ENCODE assay signal across 13 cellular contexts in the genomic region with DNA sequence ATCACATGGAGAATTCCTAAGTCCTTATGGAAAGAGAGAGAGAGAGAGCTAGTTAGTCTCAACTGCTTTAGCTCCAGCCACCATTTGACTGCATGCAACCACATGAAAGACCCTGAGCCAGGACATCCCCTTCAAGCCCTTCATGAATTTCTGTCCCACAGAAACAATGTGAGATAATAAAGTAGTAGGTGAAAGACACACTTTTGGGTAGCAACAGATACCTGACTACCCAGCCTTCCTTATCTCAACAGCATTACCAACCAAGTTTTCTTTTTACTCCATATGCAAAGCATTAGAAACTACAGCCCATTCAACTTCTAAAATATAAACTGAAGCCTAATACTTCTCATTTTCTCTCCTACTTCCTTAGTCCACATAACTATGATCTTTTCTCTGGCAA. TPM values are rescaled to one million over a fixed set of nuclear protein-coding genes. Genes with fewer than 3 reads are reported as not detected.
"Had no signal": no experiment of that assay in that cellular context is flagged by ENCODE, and none has a peak within 500 bp of the region (broad histone marks: within the 10 kb centered on the region; RNA-seq: fewer than 3 reads in every experiment).

No MANE protein-coding gene starts in this region.

- DNase-seq: activated CD4-positive, alpha-beta T cell treated with anti-CD3 and anti-CD28 coated beads, Interleukin-2, amount 50 U/mL, for 4 hours; dermis blood vessel endothelial cell; left colon; lower lobe of right lung; right cardiac atrium; upper lobe of right lung had no signal

- H3K27me3 ChIP-seq: upper lobe of right lung had no signal

- H3K9me3 ChIP-seq: prostate gland, thoracic aorta, upper lobe of right lung had no signal

- H3K4me1 Mint-ChIP-seq: neural crest cell had no signal

- ATAC-seq: left colon, lower lobe of right lung, right cardiac atrium, upper lobe of right lung, WTC11 had no signal

- H3K27ac Mint-ChIP-seq: WTC11 had no signal

- H3K27ac ChIP-seq: lower lobe of right lung, prostate gland, thoracic aorta, upper lobe of right lung had no signal

- H3K4me3 Mint-ChIP-seq: neural crest cell, WTC11 had no signal

RNA-seq across cellular contexts. Expression of a gene that starts 23.2 kb away (rescaled TPM):
- total RNA-seq: bronchial epithelial cell, chondrocyte, dermis blood vessel endothelial cell, neural crest cell, smooth muscle cell, WTC11 had no signal
